In the genomic region with DNA sequence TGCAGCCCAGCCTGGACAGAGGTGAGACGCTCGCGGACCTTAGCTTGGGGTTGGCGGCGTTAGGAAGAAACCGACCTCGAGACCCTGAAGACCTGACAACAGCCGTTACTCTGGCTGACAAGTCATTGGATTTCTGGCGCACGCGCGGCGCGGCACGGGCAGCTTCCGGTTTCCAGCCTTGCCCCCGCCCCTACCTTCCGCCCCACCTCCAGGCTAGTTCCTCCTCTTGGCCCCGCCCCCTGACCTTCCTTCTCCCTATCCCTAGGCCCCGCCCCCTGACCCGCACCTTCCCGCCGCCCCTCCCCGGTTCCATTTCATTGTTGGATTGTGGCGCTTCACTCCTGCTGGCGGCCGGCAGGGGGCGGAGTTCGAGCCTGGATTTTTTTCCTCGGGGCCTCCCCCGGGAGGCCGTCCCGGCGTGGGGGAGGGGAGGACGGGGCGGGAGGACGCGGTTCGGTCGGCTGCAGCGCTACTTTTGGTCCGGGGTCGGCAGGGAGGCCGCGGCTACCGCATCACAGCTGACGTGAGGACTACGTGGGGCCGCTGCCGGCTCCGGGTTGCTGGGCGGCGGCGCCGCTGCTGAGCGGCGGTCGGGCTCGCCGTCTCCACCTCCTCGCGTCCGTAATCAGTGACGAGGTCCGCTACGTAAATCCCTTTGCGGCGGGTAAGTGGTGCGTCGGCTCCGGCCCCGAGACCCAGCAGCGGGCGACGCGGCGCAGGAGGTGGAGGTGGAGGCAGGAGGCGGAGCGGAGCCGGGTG, we compare ENCODE assay signal across 1 cellular context.
TF ChIP-seq lines count a peak whose summit lies in the region.

A gene (plus strand): TSS at position 317 of the 759 bp plus-strand sequence. CDS start 10,990 bp downstream, outside the sequence.

TF ChIP-seq in HCT116, 20 proteins besides CTCF, POLR2A, EP300 and RAD21 (continued from another document):
- peak; percentile 86 for TF ChIP-seq SIN3A (IDR thresholded peaks at IDR 0.05; ENCODE audit: low read depth)
- TF ChIP-seq POLR2AphosphoS5 (IDR thresholded peaks at IDR 0.05; ENCODE audit: low read depth, low read length) = peak; percentile 96
- peak; percentile 60 for TF ChIP-seq TCF7L2 (IDR thresholded peaks at IDR 0.05; ENCODE audit: borderline replicate concordance, extremely low read depth, insufficient read depth, insufficient read length)
- TF ChIP-seq CEBPB (IDR thresholded peaks at IDR 0.05; ENCODE audit: low read depth) = no peak
- TF ChIP-seq YY1 (IDR thresholded peaks at IDR 0.05; ENCODE audit: extremely low read depth, insufficient replicate concordance, low read depth, low read length) = peak; percentile 66
- TF ChIP-seq SRF (IDR thresholded peaks at IDR 0.05; ENCODE audit: low read depth) = peak; percentile 46; the same call in 1 of the 2 replicates
- TF ChIP-seq, protein P1, sequence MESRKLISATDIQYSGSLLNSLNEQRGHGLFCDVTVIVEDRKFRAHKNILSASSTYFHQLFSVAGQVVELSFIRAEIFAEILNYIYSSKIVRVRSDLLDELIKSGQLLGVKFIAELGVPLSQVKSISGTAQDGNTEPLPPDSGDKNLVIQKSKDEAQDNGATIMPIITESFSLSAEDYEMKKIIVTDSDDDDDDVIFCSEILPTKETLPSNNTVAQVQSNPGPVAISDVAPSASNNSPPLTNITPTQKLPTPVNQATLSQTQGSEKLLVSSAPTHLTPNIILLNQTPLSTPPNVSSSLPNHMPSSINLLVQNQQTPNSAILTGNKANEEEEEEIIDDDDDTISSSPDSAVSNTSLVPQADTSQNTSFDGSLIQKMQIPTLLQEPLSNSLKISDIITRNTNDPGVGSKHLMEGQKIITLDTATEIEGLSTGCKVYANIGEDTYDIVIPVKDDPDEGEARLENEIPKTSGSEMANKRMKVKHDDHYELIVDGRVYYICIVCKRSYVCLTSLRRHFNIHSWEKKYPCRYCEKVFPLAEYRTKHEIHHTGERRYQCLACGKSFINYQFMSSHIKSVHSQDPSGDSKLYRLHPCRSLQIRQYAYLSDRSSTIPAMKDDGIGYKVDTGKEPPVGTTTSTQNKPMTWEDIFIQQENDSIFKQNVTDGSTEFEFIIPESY (IDR thresholded peaks at IDR 0.05; ENCODE audit: extremely low read depth, insufficient replicate concordance, low read length) = no peak
